ENCODE assay signal across 1 cellular context in the genomic region with DNA sequence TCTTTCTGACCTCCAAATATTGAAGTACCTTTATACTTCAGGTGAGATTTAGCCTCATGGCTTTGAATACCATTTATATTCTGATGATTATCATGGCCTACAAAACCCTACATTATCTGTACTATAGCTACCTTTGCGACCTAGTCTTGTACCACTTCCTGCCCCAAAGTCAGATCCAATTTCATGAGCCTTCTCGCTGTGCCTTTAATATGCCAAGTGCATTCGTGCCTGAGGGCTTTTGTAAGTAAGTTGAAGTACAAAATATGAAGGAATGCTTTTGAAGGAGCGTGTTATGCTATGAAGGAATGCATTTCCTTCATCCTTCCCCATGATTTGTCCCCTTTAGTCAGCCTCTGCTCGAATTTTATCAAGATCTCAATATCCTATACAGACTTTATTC.
TF ChIP-seq lines count a peak whose summit lies in the region.

No MANE protein-coding gene starts in this region.

TF ChIP-seq in GM23338, 12 proteins besides CTCF, POLR2A, EP300 and RAD21:
- TF ChIP-seq ZNF114 (CRISPR knock-in tag; IDR thresholded peaks at IDR 0.05) (no peak), CREB1 (CRISPR knock-in tag; IDR thresholded peaks at IDR 0.05; ENCODE audit: low read depth) (no peak), STAT1 (IDR thresholded peaks at IDR 0.05; ENCODE audit: unreplicated experiment) (no peak), POLR2AphosphoS5 (IDR thresholded peaks at IDR 0.05; ENCODE audit: low read depth) (no peak)
